In the genomic region with DNA sequence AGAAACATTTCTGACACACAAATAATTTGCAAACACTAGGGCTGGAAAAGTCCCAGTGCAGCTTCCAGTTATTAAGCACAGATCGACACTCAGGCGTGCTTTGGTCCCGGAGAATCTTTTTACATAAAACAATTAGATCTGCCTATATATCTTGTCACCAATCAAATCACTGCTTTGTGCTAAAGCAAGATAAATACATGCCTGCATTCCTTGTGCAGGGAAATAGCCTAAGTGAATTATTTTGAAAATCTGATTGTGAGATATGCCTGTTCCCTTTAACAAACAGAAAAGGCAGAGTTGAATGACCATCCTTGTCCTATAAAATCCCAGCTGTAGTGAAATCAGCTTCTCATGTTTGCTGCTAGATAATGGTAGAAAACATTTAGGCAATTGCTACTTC, we compare ENCODE assay signal across 21 cellular contexts.
DNase-seq lines count a peak whose midpoint lies in the region; ATAC-seq, FAIRE-seq and TF ChIP-seq lines count a peak whose summit lies in the region.
"Had no signal": no experiment of that assay in that cellular context is flagged by ENCODE, and none has a peak within 500 bp of the region (broad histone marks: within the 10 kb centered on the region; RNA-seq: fewer than 3 reads in every experiment).

No MANE protein-coding gene starts in this region.

- DNase-seq in NCI-H526 (lab: John Stamatoyannopoulos, UW): peak; percentile 34 to 60
- no peak for DNase-seq in glutamatergic neuron
- no peak for DNase-seq in neural crest cell (ENCODE audit: low read depth, low spot score)
- DNase-seq in frontal cortex (ENCODE audit: low spot score in 2 of 2): no peak
- no peak for DNase-seq in kidney
- no peak for DNase-seq in heart left ventricle
- DNase-seq: Calu3; CD8-positive, alpha-beta T cell; DMS 273 treated with DMSO at 0.1 percent for 48 hours; DMS53; DND-41; EL; GOT3; H9 had no signal

- no peaks in the 10 kb centered on the region for H3K4me1 ChIP-seq in kidney (ENCODE audit: control insufficient read depth in 1 of 2, insufficient read depth in 1 of 2, low read depth in 1 of 2, low read length in 2 of 2)
- peaks cover 0 to 9% (median 0%) of the 10 kb centered on the region in 12 donors for H3K4me1 ChIP-seq in heart left ventricle
- H3K4me1 ChIP-seq: BLaER1 treated with 17β-estradiol and CSF1 and Interleukin-3, amounts not matched to agents 10 nM and 100 nM had no signal

- no peak for FAIRE-seq in frontal cortex (lab: Jason Lieb, UNC)
- no peak for FAIRE-seq in kidney (lab: Jason Lieb, UNC)
- FAIRE-seq: GM12878, HepG2 had no signal

- ATAC-seq in SK-N-SH treated with all-trans-retinoic acid at 6 μM for 48 hours: peak; percentile 79
- no peak for ATAC-seq in HG03342 (IDR thresholded peaks at IDR 0.05; ENCODE audit: unreplicated experiment)
- ATAC-seq in heart left ventricle: no peak
- ATAC-seq: CD8-positive, alpha-beta T cell; GM12878; HepG2 had no signal

- H3K27ac ChIP-seq in kidney (ENCODE audit: low read depth in 2 of 2, low read length in 2 of 2): no peak overlapping the region
- H3K27ac ChIP-seq in heart left ventricle: no peak overlapping the region
- H3K27ac ChIP-seq: 22Rv1; BLaER1 treated with 17β-estradiol and CSF1 and Interleukin-3, amounts not matched to agents 10 nM and 100 nM had no signal

- H3K9me3 Mint-ChIP-seq in glutamatergic neuron (ENCODE audit: unreplicated experiment): peaks cover 9% of the 10 kb centered on the region
- no peaks in the 10 kb centered on the region for H3K9me3 Mint-ChIP-seq in neural crest cell
- H3K9me3 Mint-ChIP-seq: CD8-positive, alpha-beta T cell; H9 had no signal

- peaks cover 0 to 10% (median 0%) of the 10 kb centered on the region in 9 donors for H3K27me3 ChIP-seq in heart left ventricle

- no peak overlapping the region for H3K9ac ChIP-seq in kidney (ENCODE audit: low read length in 2 of 2)
- H3K9ac ChIP-seq: BLaER1 treated with 17β-estradiol and CSF1 and Interleukin-3, amounts not matched to agents 10 nM and 100 nM had no signal

- intact Hi-C loops in kidney (cut with DNase I) (no loop called here), heart left ventricle (cut with DNase I) (no loop called here)

- H3K4me1 Mint-ChIP-seq in glutamatergic neuron (ENCODE audit: low read depth, unreplicated experiment): peaks cover 26% of the 10 kb centered on the region
- H3K4me1 Mint-ChIP-seq in neural crest cell: peaks cover 73% of the 10 kb centered on the region

- no peaks in the 10 kb centered on the region for H3K36me3 Mint-ChIP-seq in glutamatergic neuron (ENCODE audit: unreplicated experiment)
- no peaks in the 10 kb centered on the region for H3K36me3 Mint-ChIP-seq in neural crest cell (ENCODE audit: low read depth)
- H3K36me3 Mint-ChIP-seq: CD8-positive, alpha-beta T cell had no signal

- H3K4me3 Mint-ChIP-seq in glutamatergic neuron (ENCODE audit: unreplicated experiment): no peak overlapping the region
- no peak overlapping the region for H3K4me3 Mint-ChIP-seq in neural crest cell
- H3K4me3 Mint-ChIP-seq: B cell; CD8-positive, alpha-beta T cell; H9 had no signal

- no peak for TF ChIP-seq POLR2A in heart left ventricle (IDR thresholded peaks at IDR 0.05)

- H3K36me3 ChIP-seq in kidney (ENCODE audit: control insufficient read depth in 1 of 2, insufficient read depth in 2 of 2, low read length in 2 of 2) (no peaks in the 10 kb centered on the region), heart left ventricle (no peaks in the 10 kb centered on the region)
- H3K36me3 ChIP-seq: BLaER1 treated with 17β-estradiol and CSF1 and Interleukin-3, amounts not matched to agents 10 nM and 100 nM had no signal

- peak overlapping the region; percentile 29 for H3K27ac Mint-ChIP-seq in glutamatergic neuron (ENCODE audit: unreplicated experiment)
- H3K27ac Mint-ChIP-seq in neural crest cell (ENCODE audit: unreplicated experiment): peak overlapping the region; percentile 59
- H3K27ac Mint-ChIP-seq: B cell; CD8-positive, alpha-beta T cell; H9 had no signal

- 70 to 95% (median 91%) methylated on average over 3 of the region's 3 CpGs for WGBS in heart left ventricle, 4 donors

- H3K4me3 ChIP-seq in kidney (ENCODE audit: low read length in 2 of 2): no peak overlapping the region
- no peak overlapping the region for H3K4me3 ChIP-seq in heart left ventricle
- H3K4me3 ChIP-seq: BLaER1 treated with 17β-estradiol and CSF1 and Interleukin-3, amounts not matched to agents 10 nM and 100 nM; GM12878 had no signal

- TF ChIP-seq CTCF in glutamatergic neuron (IDR thresholded peaks at IDR 0.05; ENCODE audit: partially characterized antibody, unreplicated experiment) (no peak), neural crest cell (conservative IDR thresholded peaks at IDR 0.05) (no peak), kidney (IDR thresholded peaks at IDR 0.05; ENCODE audit: borderline replicate concordance, extremely low read depth, insufficient read depth) (no peak), heart left ventricle (IDR thresholded peaks at IDR 0.05) (no peak)

- no peaks in the 10 kb centered on the region for H3K9me3 ChIP-seq in kidney (ENCODE audit: control insufficient read depth in 1 of 2, low read length in 2 of 2)
- no peaks in the 10 kb centered on the region for H3K9me3 ChIP-seq in heart left ventricle

- H3K27me3 Mint-ChIP-seq in glutamatergic neuron (ENCODE audit: unreplicated experiment): peaks cover 20% of the 10 kb centered on the region
- H3K27me3 Mint-ChIP-seq in neural crest cell (ENCODE audit: low read depth): no peaks in the 10 kb centered on the region

TF ChIP-seq in SK-N-SH treated with all-trans-retinoic acid at 6 μM for 48 hours, 23 proteins besides CTCF, POLR2A, EP300 and RAD21:
- TF ChIP-seq ZFP30 (CRISPR knock-in tag; IDR thresholded peaks at IDR 0.05): peak; percentile 22; the same call in 1 of the 2 replicates
- TF ChIP-seq PPARA (CRISPR knock-in tag; IDR thresholded peaks at IDR 0.05; ENCODE audit: borderline replicate concordance): no peak
- TF ChIP-seq TCF4 (CRISPR knock-in tag; IDR thresholded peaks at IDR 0.05; ENCODE audit: borderline replicate concordance): peak; percentile 90
- TF ChIP-seq ISL1 (CRISPR knock-in tag; IDR thresholded peaks at IDR 0.05): peak; percentile 83
- peak; percentile 15; the same call in 1 of the 2 replicates for TF ChIP-seq ZNF8 (CRISPR knock-in tag; IDR thresholded peaks at IDR 0.05)
- TF ChIP-seq, protein P1, sequence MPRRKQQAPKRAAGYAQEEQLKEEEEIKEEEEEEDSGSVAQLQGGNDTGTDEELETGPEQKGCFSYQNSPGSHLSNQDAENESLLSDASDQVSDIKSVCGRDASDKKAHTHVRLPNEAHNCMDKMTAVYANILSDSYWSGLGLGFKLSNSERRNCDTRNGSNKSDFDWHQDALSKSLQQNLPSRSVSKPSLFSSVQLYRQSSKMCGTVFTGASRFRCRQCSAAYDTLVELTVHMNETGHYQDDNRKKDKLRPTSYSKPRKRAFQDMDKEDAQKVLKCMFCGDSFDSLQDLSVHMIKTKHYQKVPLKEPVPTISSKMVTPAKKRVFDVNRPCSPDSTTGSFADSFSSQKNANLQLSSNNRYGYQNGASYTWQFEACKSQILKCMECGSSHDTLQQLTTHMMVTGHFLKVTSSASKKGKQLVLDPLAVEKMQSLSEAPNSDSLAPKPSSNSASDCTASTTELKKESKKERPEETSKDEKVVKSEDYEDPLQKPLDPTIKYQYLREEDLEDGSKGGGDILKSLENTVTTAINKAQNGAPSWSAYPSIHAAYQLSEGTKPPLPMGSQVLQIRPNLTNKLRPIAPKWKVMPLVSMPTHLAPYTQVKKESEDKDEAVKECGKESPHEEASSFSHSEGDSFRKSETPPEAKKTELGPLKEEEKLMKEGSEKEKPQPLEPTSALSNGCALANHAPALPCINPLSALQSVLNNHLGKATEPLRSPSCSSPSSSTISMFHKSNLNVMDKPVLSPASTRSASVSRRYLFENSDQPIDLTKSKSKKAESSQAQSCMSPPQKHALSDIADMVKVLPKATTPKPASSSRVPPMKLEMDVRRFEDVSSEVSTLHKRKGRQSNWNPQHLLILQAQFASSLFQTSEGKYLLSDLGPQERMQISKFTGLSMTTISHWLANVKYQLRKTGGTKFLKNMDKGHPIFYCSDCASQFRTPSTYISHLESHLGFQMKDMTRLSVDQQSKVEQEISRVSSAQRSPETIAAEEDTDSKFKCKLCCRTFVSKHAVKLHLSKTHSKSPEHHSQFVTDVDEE (CRISPR knock-in tag; IDR thresholded peaks at IDR 0.05): peak; percentile 94
- TF ChIP-seq, protein P2, sequence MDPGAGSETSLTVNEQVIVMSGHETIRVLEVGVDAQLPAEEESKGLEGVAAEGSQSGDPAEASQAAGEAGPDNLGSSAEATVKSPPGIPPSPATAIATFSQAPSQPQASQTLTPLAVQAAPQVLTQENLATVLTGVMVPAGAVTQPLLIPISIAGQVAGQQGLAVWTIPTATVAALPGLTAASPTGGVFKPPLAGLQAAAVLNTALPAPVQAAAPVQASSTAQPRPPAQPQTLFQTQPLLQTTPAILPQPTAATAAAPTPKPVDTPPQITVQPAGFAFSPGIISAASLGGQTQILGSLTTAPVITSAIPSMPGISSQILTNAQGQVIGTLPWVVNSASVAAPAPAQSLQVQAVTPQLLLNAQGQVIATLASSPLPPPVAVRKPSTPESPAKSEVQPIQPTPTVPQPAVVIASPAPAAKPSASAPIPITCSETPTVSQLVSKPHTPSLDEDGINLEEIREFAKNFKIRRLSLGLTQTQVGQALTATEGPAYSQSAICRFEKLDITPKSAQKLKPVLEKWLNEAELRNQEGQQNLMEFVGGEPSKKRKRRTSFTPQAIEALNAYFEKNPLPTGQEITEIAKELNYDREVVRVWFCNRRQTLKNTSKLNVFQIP (CRISPR knock-in tag; IDR thresholded peaks at IDR 0.05; ENCODE audit: borderline replicate concordance, low read depth): no peak
TF ChIP-seq in SK-N-SH treated with all-trans-retinoic acid at 6 μM for 48 hours: peak in this region for 5.

Comparison
In these comparisons a context has a peak if more than half of its experiments do, and no peak if none do; other contexts are left out.
1. DNase-seq: peak in NCI-H526 (2 of 2); none in glutamatergic neuron (single experiment), neural crest cell (single experiment), frontal cortex (0 of 2), kidney (single experiment) and heart left ventricle (0 of 5).